In the genomic region with DNA sequence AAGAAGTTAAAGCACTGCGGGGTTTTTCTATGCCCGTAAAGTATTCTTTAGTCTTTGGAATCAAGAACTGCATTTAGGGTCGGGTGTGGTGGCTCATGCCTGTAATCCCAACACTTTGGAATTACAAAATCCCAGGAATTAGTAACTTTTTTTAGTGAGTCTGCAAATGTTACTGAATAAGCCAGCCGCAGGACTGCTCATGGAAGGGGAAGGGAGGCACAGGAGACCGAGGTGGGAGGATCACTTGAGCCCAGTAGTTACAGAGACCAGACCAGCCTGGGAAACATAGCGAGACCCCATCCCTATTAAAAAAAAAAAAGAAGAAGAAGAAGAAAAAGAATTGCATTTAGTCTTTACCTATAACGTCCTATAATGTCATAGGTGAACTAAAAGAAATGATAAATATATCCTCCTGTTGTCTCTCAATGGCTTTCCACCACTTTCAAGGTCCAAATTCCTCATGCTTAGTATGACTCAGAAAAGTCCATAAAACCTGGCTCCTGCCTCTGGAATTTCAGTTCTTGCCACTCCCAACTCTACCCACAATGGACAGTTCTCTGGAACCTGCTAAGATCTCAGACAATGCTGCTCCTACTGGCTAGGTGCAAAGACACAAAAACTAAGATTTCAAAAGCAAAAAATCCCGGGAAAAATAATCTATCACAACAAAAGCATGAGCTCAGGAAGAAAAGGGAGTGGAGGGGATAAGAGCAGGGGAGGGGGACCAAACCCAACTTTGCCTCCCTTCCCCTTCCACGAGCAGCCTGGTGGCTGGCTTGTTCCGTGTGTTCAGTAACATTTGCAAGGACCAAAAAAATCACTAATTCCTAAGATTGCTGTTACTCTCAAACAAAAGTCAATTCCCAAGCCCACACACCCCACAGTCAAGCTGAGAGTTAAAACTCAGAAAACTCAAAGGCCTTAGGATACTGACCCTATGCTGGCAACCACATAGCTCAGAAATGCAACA, we compare ENCODE assay signal across 1 cellular context.
A peak's percentile ranks its signal among the peaks of the same experiment; 100 is the strongest.
TF ChIP-seq lines count a peak whose summit lies in the region.

No MANE protein-coding gene starts in this region.

TF ChIP-seq in HepG2, 621 proteins besides CTCF, POLR2A, EP300 and RAD21 (continued from another document and continues in another):
- TF ChIP-seq, protein P1, sequence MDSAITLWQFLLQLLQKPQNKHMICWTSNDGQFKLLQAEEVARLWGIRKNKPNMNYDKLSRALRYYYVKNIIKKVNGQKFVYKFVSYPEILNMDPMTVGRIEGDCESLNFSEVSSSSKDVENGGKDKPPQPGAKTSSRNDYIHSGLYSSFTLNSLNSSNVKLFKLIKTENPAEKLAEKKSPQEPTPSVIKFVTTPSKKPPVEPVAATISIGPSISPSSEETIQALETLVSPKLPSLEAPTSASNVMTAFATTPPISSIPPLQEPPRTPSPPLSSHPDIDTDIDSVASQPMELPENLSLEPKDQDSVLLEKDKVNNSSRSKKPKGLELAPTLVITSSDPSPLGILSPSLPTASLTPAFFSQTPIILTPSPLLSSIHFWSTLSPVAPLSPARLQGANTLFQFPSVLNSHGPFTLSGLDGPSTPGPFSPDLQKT (CRISPR knock-in tag; IDR thresholded peaks at IDR 0.05; ENCODE audit: borderline replicate concordance) = no peak
- TF ChIP-seq U2AF2 (IDR thresholded peaks at IDR 0.05; ENCODE audit: low read depth, low read length) (no peak), ZNF567 (CRISPR knock-in tag; IDR thresholded peaks at IDR 0.05; ENCODE audit: borderline replicate concordance) (peak; percentile 70), ZEB1 (IDR thresholded peaks at IDR 0.05; ENCODE audit: insufficient replicate concordance, low read depth) (peak; percentile 83), ZNF644 (CRISPR knock-in tag; IDR thresholded peaks at IDR 0.05; ENCODE audit: low read depth) (peak; percentile 96), HOXA9 (CRISPR knock-in tag; IDR thresholded peaks at IDR 0.05; ENCODE audit: borderline replicate concordance) (no peak), PAWR (CRISPR knock-in tag; IDR thresholded peaks at IDR 0.05; ENCODE audit: borderline replicate concordance) (no peak), IKZF4 (CRISPR knock-in tag; IDR thresholded peaks at IDR 0.05; ENCODE audit: borderline replicate concordance, low read depth, not compliant biosample characterization) (no peak), HMG20B (CRISPR knock-in tag; conservative IDR thresholded peaks at IDR 0.05) (peak; percentile 60; the same call in 1 of the 2 replicates), NCOR1 (IDR thresholded peaks at IDR 0.05; ENCODE audit: borderline replicate concordance, low read length) (peak; percentile 78), ZNF83 (CRISPR knock-in tag; IDR thresholded peaks at IDR 0.05; ENCODE audit: borderline replicate concordance) (no peak), TBL1XR1 (IDR thresholded peaks at IDR 0.05; ENCODE audit: borderline replicate concordance, low read length, partially characterized antibody) (peak; percentile 51), TBX2 (CRISPR knock-in tag; IDR thresholded peaks at IDR 0.05; ENCODE audit: borderline replicate concordance) (no peak), RARG (CRISPR knock-in tag; IDR thresholded peaks at IDR 0.05; ENCODE audit: low read depth) (no peak), ZNF543 (CRISPR knock-in tag; IDR thresholded peaks at IDR 0.05) (0 out of 2 replicates have a peak, but pooled peaks have one; percentile 47), JDP2 (CRISPR knock-in tag; IDR thresholded peaks at IDR 0.05; ENCODE audit: borderline replicate concordance) (no peak), NR2F1 (CRISPR knock-in tag; IDR thresholded peaks at IDR 0.05) (no peak), ZNF333 (CRISPR knock-in tag; IDR thresholded peaks at IDR 0.05; ENCODE audit: borderline replicate concordance) (no peak), ELF4 (CRISPR knock-in tag; IDR thresholded peaks at IDR 0.05; ENCODE audit: borderline replicate concordance) (peak; percentile 6; the same call in 1 of the 2 replicates), SYNCRIP (IDR thresholded peaks at IDR 0.05; ENCODE audit: insufficient read depth, low read depth, low read length) (no peak)
- TF ChIP-seq, protein P2, sequence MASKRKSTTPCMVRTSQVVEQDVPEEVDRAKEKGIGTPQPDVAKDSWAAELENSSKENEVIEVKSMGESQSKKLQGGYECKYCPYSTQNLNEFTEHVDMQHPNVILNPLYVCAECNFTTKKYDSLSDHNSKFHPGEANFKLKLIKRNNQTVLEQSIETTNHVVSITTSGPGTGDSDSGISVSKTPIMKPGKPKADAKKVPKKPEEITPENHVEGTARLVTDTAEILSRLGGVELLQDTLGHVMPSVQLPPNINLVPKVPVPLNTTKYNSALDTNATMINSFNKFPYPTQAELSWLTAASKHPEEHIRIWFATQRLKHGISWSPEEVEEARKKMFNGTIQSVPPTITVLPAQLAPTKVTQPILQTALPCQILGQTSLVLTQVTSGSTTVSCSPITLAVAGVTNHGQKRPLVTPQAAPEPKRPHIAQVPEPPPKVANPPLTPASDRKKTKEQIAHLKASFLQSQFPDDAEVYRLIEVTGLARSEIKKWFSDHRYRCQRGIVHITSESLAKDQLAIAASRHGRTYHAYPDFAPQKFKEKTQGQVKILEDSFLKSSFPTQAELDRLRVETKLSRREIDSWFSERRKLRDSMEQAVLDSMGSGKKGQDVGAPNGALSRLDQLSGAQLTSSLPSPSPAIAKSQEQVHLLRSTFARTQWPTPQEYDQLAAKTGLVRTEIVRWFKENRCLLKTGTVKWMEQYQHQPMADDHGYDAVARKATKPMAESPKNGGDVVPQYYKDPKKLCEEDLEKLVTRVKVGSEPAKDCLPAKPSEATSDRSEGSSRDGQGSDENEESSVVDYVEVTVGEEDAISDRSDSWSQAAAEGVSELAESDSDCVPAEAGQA (IDR thresholded peaks at IDR 0.05; ENCODE audit: low read depth) = no peak
- TF ChIP-seq, protein P2 (CRISPR knock-in tag; IDR thresholded peaks at IDR 0.05; ENCODE audit: borderline replicate concordance) = no peak
- TF ChIP-seq, protein P3, sequence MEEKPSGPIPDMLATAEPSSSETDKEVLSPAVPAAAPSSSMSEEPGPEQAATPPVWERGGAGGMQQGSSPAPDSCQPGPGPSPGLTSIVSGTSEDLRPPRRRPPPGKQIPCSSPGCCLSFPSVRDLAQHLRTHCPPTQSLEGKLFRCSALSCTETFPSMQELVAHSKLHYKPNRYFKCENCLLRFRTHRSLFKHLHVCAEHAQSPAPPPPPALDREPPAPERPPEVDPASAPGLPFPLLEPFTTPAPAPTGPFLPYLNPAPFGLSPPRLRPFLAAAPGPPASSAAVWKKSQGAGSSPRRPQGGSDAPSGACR (CRISPR knock-in tag; IDR thresholded peaks at IDR 0.05) = no peak
- TF ChIP-seq, protein P4, sequence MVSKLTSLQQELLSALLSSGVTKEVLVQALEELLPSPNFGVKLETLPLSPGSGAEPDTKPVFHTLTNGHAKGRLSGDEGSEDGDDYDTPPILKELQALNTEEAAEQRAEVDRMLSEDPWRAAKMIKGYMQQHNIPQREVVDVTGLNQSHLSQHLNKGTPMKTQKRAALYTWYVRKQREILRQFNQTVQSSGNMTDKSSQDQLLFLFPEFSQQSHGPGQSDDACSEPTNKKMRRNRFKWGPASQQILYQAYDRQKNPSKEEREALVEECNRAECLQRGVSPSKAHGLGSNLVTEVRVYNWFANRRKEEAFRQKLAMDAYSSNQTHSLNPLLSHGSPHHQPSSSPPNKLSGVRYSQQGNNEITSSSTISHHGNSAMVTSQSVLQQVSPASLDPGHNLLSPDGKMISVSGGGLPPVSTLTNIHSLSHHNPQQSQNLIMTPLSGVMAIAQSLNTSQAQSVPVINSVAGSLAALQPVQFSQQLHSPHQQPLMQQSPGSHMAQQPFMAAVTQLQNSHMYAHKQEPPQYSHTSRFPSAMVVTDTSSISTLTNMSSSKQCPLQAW (CRISPR knock-in tag; IDR thresholded peaks at IDR 0.05) = peak; percentile 78
- TF ChIP-seq, protein P5, sequence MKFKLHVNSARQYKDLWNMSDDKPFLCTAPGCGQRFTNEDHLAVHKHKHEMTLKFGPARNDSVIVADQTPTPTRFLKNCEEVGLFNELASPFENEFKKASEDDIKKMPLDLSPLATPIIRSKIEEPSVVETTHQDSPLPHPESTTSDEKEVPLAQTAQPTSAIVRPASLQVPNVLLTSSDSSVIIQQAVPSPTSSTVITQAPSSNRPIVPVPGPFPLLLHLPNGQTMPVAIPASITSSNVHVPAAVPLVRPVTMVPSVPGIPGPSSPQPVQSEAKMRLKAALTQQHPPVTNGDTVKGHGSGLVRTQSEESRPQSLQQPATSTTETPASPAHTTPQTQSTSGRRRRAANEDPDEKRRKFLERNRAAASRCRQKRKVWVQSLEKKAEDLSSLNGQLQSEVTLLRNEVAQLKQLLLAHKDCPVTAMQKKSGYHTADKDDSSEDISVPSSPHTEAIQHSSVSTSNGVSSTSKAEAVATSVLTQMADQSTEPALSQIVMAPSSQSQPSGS (CRISPR knock-in tag; IDR thresholded peaks at IDR 0.05) = no peak
- TF ChIP-seq, protein P6, sequence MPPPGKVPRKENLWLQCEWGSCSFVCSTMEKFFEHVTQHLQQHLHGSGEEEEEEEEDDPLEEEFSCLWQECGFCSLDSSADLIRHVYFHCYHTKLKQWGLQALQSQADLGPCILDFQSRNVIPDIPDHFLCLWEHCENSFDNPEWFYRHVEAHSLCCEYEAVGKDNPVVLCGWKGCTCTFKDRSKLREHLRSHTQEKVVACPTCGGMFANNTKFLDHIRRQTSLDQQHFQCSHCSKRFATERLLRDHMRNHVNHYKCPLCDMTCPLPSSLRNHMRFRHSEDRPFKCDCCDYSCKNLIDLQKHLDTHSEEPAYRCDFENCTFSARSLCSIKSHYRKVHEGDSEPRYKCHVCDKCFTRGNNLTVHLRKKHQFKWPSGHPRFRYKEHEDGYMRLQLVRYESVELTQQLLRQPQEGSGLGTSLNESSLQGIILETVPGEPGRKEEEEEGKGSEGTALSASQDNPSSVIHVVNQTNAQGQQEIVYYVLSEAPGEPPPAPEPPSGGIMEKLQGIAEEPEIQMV (CRISPR knock-in tag; IDR thresholded peaks at IDR 0.05; ENCODE audit: low read depth) = no peak
- TF ChIP-seq, protein P7, sequence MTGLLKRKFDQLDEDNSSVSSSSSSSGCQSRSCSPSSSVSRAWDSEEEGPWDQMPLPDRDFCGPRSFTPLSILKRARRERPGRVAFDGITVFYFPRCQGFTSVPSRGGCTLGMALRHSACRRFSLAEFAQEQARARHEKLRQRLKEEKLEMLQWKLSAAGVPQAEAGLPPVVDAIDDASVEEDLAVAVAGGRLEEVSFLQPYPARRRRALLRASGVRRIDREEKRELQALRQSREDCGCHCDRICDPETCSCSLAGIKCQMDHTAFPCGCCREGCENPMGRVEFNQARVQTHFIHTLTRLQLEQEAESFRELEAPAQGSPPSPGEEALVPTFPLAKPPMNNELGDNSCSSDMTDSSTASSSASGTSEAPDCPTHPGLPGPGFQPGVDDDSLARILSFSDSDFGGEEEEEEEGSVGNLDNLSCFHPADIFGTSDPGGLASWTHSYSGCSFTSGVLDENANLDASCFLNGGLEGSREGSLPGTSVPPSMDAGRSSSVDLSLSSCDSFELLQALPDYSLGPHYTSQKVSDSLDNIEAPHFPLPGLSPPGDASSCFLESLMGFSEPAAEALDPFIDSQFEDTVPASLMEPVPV (CRISPR knock-in tag; IDR thresholded peaks at IDR 0.05) = no peak
- TF ChIP-seq, protein P8, sequence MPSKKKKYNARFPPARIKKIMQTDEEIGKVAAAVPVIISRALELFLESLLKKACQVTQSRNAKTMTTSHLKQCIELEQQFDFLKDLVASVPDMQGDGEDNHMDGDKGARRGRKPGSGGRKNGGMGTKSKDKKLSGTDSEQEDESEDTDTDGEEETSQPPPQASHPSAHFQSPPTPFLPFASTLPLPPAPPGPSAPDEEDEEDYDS (CRISPR knock-in tag; IDR thresholded peaks at IDR 0.05) = 0 out of 2 replicates have a peak, but pooled peaks have one; percentile 54
- TF ChIP-seq, protein P9, sequence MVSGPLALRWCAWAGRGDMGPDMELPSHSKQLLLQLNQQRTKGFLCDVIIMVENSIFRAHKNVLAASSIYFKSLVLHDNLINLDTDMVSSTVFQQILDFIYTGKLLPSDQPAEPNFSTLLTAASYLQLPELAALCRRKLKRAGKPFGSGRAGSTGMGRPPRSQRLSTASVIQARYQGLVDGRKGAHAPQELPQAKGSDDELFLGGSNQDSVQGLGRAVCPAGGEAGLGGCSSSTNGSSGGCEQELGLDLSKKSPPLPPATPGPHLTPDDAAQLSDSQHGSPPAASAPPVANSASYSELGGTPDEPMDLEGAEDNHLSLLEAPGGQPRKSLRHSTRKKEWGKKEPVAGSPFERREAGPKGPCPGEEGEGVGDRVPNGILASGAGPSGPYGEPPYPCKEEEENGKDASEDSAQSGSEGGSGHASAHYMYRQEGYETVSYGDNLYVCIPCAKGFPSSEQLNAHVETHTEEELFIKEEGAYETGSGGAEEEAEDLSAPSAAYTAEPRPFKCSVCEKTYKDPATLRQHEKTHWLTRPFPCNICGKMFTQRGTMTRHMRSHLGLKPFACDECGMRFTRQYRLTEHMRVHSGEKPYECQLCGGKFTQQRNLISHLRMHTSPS (CRISPR knock-in tag; IDR thresholded peaks at IDR 0.05; ENCODE audit: low read depth) = no peak
